ENCODE assay signal across 15 cellular contexts in the genomic region with DNA sequence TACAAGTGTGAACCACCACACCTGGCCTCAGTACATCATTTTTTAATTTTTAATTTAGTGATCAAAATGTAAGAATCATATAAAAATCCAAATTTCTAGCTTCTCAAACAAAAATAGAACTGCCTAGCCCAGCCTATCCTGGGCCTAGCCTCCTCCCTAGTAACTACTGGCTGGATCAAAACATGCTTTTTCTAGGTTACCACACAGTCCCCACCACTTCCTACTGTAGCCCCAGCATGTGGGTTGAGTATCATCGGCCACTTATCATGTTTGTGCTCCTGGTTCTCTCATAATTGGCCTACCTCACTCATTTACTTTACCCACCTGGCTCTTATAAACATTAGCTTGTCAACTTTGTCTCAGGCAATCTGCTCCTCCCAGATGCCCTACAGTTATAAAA. TPM values are rescaled to one million over a fixed set of nuclear protein-coding genes. Genes with fewer than 3 reads are reported as not detected.
DNase-seq lines count a peak whose midpoint lies in the region; ATAC-seq and TF ChIP-seq lines count a peak whose summit lies in the region.
"Had no signal": no experiment of that assay in that cellular context is flagged by ENCODE, and none has a peak within 500 bp of the region (broad histone marks: within the 10 kb centered on the region; RNA-seq: fewer than 3 reads in every experiment).

No MANE protein-coding gene starts in this region.

- H3K36me3 ChIP-seq in WERI-Rb-1: no peaks in the 10 kb centered on the region

- H3K27me3 ChIP-seq in WERI-Rb-1 (ENCODE audit: insufficient read depth, low read depth, severe bottlenecking): no peaks in the 10 kb centered on the region

- peaks cover 55% of the 10 kb centered on the region for H3K4me1 Mint-ChIP-seq in activated CD8-positive, alpha-beta memory T cell treated with anti-CD3 and anti-CD28 coated beads, Interleukin-2, amount 10 ng/mL, durations not matched to agents 7 days and 5 days
- peaks cover 58% of the 10 kb centered on the region for H3K4me1 Mint-ChIP-seq in activated CD8-positive, alpha-beta T cell treated with anti-CD3 and anti-CD28 coated beads, Interleukin-2, amount 10 ng/mL, durations not matched to agents 7 days and 5 days (ENCODE audit: low read depth)
- H3K4me1 Mint-ChIP-seq in stimulated activated effector memory CD8-positive, alpha-beta T cell treated with anti-CD3 and anti-CD28 coated beads, Interleukin-12 subunit alpha, Interleukin-12 subunit beta, amount 100 ng/mL, for 72 hours: peaks cover 25% of the 10 kb centered on the region

- peak; percentile 79 for ATAC-seq in activated CD8-positive, alpha-beta memory T cell treated with anti-CD3 and anti-CD28 coated beads, Interleukin-2, amount 10 ng/mL, durations not matched to agents 7 days and 5 days
- peak; percentile 86 for ATAC-seq in activated CD8-positive, alpha-beta T cell treated with anti-CD3 and anti-CD28 coated beads, Interleukin-2, amount 10 ng/mL, durations not matched to agents 7 days and 5 days
- ATAC-seq in stimulated activated effector memory CD8-positive, alpha-beta T cell treated with anti-CD3 and anti-CD28 coated beads, Interleukin-12 subunit alpha, Interleukin-12 subunit beta, amount 100 ng/mL, for 72 hours: peak; percentile 88
- ATAC-seq: activated T-cell treated with anti-CD3 and anti-CD28 coated beads, Interleukin-2, amount 50 U/mL, for 4 hours; left ventricle myocardium superior had no signal

- CTCF ChIA-PET in activated CD8-positive, alpha-beta memory T cell treated with anti-CD3 and anti-CD28 coated beads, Interleukin-2, amount 10 ng/mL, durations not matched to agents 7 days and 5 days (lab: Charles Lee): interaction anchor here (0.9 to 2.2 kb wide), 6 partner anchors 10 to 88 kb away, joined by 3 to 14 read pairs (median 4); no protein-coding TSS in a partner anchor
- CTCF ChIA-PET in activated CD8-positive, alpha-beta T cell treated with anti-CD3 and anti-CD28 coated beads, Interleukin-2, amount 10 ng/mL, durations not matched to agents 7 days and 5 days (lab: Charles Lee): interaction anchor here (0.6 to 3.0 kb wide), 9 partner anchors 8 to 428 kb away, joined by 3 to 23 read pairs (median 6); no protein-coding TSS in a partner anchor

- no peak overlapping the region for H3K4me3 ChIP-seq in WERI-Rb-1 (ENCODE audit: low read depth, low read length)

- no peaks in the 10 kb centered on the region for H3K27me3 Mint-ChIP-seq in activated CD8-positive, alpha-beta memory T cell treated with anti-CD3 and anti-CD28 coated beads, Interleukin-2, amount 10 ng/mL, durations not matched to agents 7 days and 5 days
- no peaks in the 10 kb centered on the region for H3K27me3 Mint-ChIP-seq in activated CD8-positive, alpha-beta T cell treated with anti-CD3 and anti-CD28 coated beads, Interleukin-2, amount 10 ng/mL, durations not matched to agents 7 days and 5 days (ENCODE audit: low read depth)

- TF ChIP-seq CTCF in WERI-Rb-1 (IDR thresholded peaks at IDR 0.05; ENCODE audit: low read depth, low read length): no peak

- peak; percentile 84 for DNase-seq in activated CD8-positive, alpha-beta memory T cell treated with anti-CD3 and anti-CD28 coated beads, Interleukin-2, amount 10 ng/mL, durations not matched to agents 7 days and 5 days
- DNase-seq in activated CD8-positive, alpha-beta memory T cell treated with anti-CD3 and anti-CD28 coated beads for 24 hours: no peak
- DNase-seq in NCI-H1417 (lab: John Stamatoyannopoulos, UW): peak in 2 of 3 experiments; percentile 27 to 74
- peak; percentile 75 for DNase-seq in activated CD8-positive, alpha-beta T cell treated with anti-CD3 and anti-CD28 coated beads, Interleukin-2, amount 10 ng/mL, durations not matched to agents 7 days and 5 days
- DNase-seq in stimulated activated effector memory CD8-positive, alpha-beta T cell treated with anti-CD3 and anti-CD28 coated beads, Interleukin-12 subunit alpha, Interleukin-12 subunit beta, amount 100 ng/mL, for 72 hours (ENCODE audit: low spot score in 2 of 2): no peak
- no peak for DNase-seq in stimulated activated CD4-positive, alpha-beta T cell treated with anti-CD3 and anti-CD28 coated beads, Interleukin-2, amount 100 ng/mL, for 48 hours
- no peak for DNase-seq in WERI-Rb-1
- no peak for DNase-seq in NCI-H1436 (lab: John Stamatoyannopoulos, UW)
- DNase-seq: activated T-cell treated with anti-CD3 and anti-CD28 coated beads, Interleukin-2, amount 50 U/mL, for 4 hours; EL; left ventricle myocardium superior; NCI-H1436 treated with DMSO at 0.1 percent for 48 hours; stimulated activated CD8-positive, alpha-beta memory T cell treated with anti-CD3 and anti-CD28 coated beads, Interleukin-4, amount 100 ng/mL, for 48 hours had no signal

- no peak overlapping the region for H3K27ac ChIP-seq in WERI-Rb-1
- H3K27ac ChIP-seq: VCaP had no signal

- POLR2A ChIA-PET in activated CD8-positive, alpha-beta T cell treated with anti-CD3 and anti-CD28 coated beads, Interleukin-2, amount 10 ng/mL, durations not matched to agents 7 days and 5 days (lab: Charles Lee): interaction anchor here (0.8 to 3.5 kb wide), 5 partner anchors 10 to 64 kb away, joined by 3 to 13 read pairs (median 4); no protein-coding TSS in a partner anchor

- H3K27ac Mint-ChIP-seq in activated CD8-positive, alpha-beta memory T cell treated with anti-CD3 and anti-CD28 coated beads, Interleukin-2, amount 10 ng/mL, durations not matched to agents 7 days and 5 days: peak overlapping the region; percentile 46
- peak overlapping the region; percentile 76 for H3K27ac Mint-ChIP-seq in activated CD8-positive, alpha-beta T cell treated with anti-CD3 and anti-CD28 coated beads, Interleukin-2, amount 10 ng/mL, durations not matched to agents 7 days and 5 days
- H3K27ac Mint-ChIP-seq in stimulated activated effector memory CD8-positive, alpha-beta T cell treated with anti-CD3 and anti-CD28 coated beads, Interleukin-12 subunit alpha, Interleukin-12 subunit beta, amount 100 ng/mL, for 72 hours: no peak overlapping the region
- H3K27ac Mint-ChIP-seq: nephron had no signal

- H3K36me3 Mint-ChIP-seq in activated CD8-positive, alpha-beta memory T cell treated with anti-CD3 and anti-CD28 coated beads, Interleukin-2, amount 10 ng/mL, durations not matched to agents 7 days and 5 days: no peaks in the 10 kb centered on the region
- no peaks in the 10 kb centered on the region for H3K36me3 Mint-ChIP-seq in activated CD8-positive, alpha-beta T cell treated with anti-CD3 and anti-CD28 coated beads, Interleukin-2, amount 10 ng/mL, durations not matched to agents 7 days and 5 days (ENCODE audit: low read depth)
- H3K36me3 Mint-ChIP-seq in stimulated activated effector memory CD8-positive, alpha-beta T cell treated with anti-CD3 and anti-CD28 coated beads, Interleukin-12 subunit alpha, Interleukin-12 subunit beta, amount 100 ng/mL, for 72 hours: no peaks in the 10 kb centered on the region

- peak overlapping the region; percentile 13 for H3K4me3 Mint-ChIP-seq in activated CD8-positive, alpha-beta memory T cell treated with anti-CD3 and anti-CD28 coated beads, Interleukin-2, amount 10 ng/mL, durations not matched to agents 7 days and 5 days
- peak overlapping the region; percentile 32 for H3K4me3 Mint-ChIP-seq in activated CD8-positive, alpha-beta T cell treated with anti-CD3 and anti-CD28 coated beads, Interleukin-2, amount 10 ng/mL, durations not matched to agents 7 days and 5 days
- H3K4me3 Mint-ChIP-seq in stimulated activated effector memory CD8-positive, alpha-beta T cell treated with anti-CD3 and anti-CD28 coated beads, Interleukin-12 subunit alpha, Interleukin-12 subunit beta, amount 100 ng/mL, for 72 hours: no peak overlapping the region
- H3K4me3 Mint-ChIP-seq: activated T-cell treated with anti-CD3 and anti-CD28 coated beads, Interleukin-2, amount 50 U/mL, for 4 hours; nephron had no signal

- H3K9me3 Mint-ChIP-seq in activated CD8-positive, alpha-beta memory T cell treated with anti-CD3 and anti-CD28 coated beads, Interleukin-2, amount 10 ng/mL, durations not matched to agents 7 days and 5 days (ENCODE audit: low read depth): no peaks in the 10 kb centered on the region
- no peaks in the 10 kb centered on the region for H3K9me3 Mint-ChIP-seq in activated CD8-positive, alpha-beta T cell treated with anti-CD3 and anti-CD28 coated beads, Interleukin-2, amount 10 ng/mL, durations not matched to agents 7 days and 5 days (ENCODE audit: insufficient read depth)
- H3K9me3 Mint-ChIP-seq in stimulated activated effector memory CD8-positive, alpha-beta T cell treated with anti-CD3 and anti-CD28 coated beads, Interleukin-12 subunit alpha, Interleukin-12 subunit beta, amount 100 ng/mL, for 72 hours: no peaks in the 10 kb centered on the region
- H3K9me3 Mint-ChIP-seq: activated T-cell treated with anti-CD3 and anti-CD28 coated beads, Interleukin-2, amount 50 U/mL, for 4 hours; nephron had no signal

- no peaks in the 10 kb centered on the region for H3K9me3 ChIP-seq in WERI-Rb-1 (ENCODE audit: severe bottlenecking)

RNA-seq across cellular contexts. Expression of gene DNAJC12, which starts 52.9 kb away (rescaled TPM):
- total RNA-seq in activated CD8-positive, alpha-beta memory T cell treated with anti-CD3 and anti-CD28 coated beads, Interleukin-2, amount 10 ng/mL, durations not matched to agents 7 days and 5 days: 10 to 100 TPM in 1 of 2 experiments, 1 to 10 TPM in 1; 8.8 to 40.8 TPM
- 1 to 10 TPM; 2.6 to 3.0 TPM for total RNA-seq in activated CD8-positive, alpha-beta T cell treated with anti-CD3 and anti-CD28 coated beads, Interleukin-2, amount 10 ng/mL, durations not matched to agents 7 days and 5 days

Comparison
In these comparisons a context has a peak if more than half of its experiments do, and no peak if none do; other contexts are left out.
1. DNase-seq: peak in activated CD8-positive, alpha-beta memory T cell treated with anti-CD3 and anti-CD28 coated beads, Interleukin-2, amount 10 ng/mL, durations not matched to agents 7 days and 5 days (single experiment), NCI-H1417 (2 of 3) and activated CD8-positive, alpha-beta T cell treated with anti-CD3 and anti-CD28 coated beads, Interleukin-2, amount 10 ng/mL, durations not matched to agents 7 days and 5 days (single experiment); none in activated CD8-positive, alpha-beta memory T cell treated with anti-CD3 and anti-CD28 coated beads for 24 hours (single experiment), stimulated activated effector memory CD8-positive, alpha-beta T cell treated with anti-CD3 and anti-CD28 coated beads, Interleukin-12 subunit alpha, Interleukin-12 subunit beta, amount 100 ng/mL, for 72 hours (0 of 2), stimulated activated CD4-positive, alpha-beta T cell treated with anti-CD3 and anti-CD28 coated beads, Interleukin-2, amount 100 ng/mL, for 48 hours (0 of 2), WERI-Rb-1 (single experiment) and NCI-H1436 (single experiment).
2. Peak in every context shown above with its lines, with median percentiles within 50 percentile points of each other: ATAC-seq.